Comparison of ENCODE assay signal across 8 cellular contexts in genomic region chr15:30173041-30173608, GRCh38. TPM values are rescaled to one million over a fixed set of nuclear protein-coding genes. Genes with fewer than 3 reads are reported as not detected.
DNase-seq lines count a peak whose midpoint lies in the region; ATAC-seq, FAIRE-seq and TF ChIP-seq lines count a peak whose summit lies in the region.
"Not testable (repeated sequence)": the region's sequence is repeated elsewhere in the genome, so short reads cannot be mapped to it uniquely, and the experiment has no call there.

No MANE protein-coding gene starts in this region.

- not testable (repeated sequence) for H3K9ac ChIP-seq in Karpas-422 (ENCODE audit: low read length)

- H3K4me1 ChIP-seq in Karpas-422 (ENCODE audit: low read length): not testable (repeated sequence)

- not testable (repeated sequence) for H3K9me2 ChIP-seq in Karpas-422 (replicated peaks; ENCODE audit: insufficient read depth, low read length)

- not testable (repeated sequence) for H4K20me1 ChIP-seq in Karpas-422 (ENCODE audit: insufficient read depth, low read depth, low read length)

- H3K27ac ChIP-seq in Karpas-422 (ENCODE audit: low read length): not testable (repeated sequence)

- peak; percentile 77 for FAIRE-seq in H54 (lab: Jason Lieb, UNC)

- peak; percentile 1 for DNase-seq in ELF-1 (ENCODE audit: low read depth, low spot score)
- not testable (repeated sequence) for DNase-seq in H54 (ENCODE audit: insufficient read length, low spot score); Right ventricle myocardium inferior (ENCODE audit: missing footprints); omental fat pad (ENCODE audit: low spot score)
- DNase-seq in Karpas-422: peak; percentile 37
- DNase-seq in activated CD4-positive, alpha-beta T cell treated with anti-CD3 and anti-CD28 coated beads, Interleukin-2, amount 10 ng/mL, durations not matched to agents 24 days and 14 days: peak; percentile 94
- DNase-seq in activated naive CD4-positive, alpha-beta T cell treated with anti-CD3 and anti-CD28 coated beads, Interleukin-2, amount 50 U/mL, for 72 hours (ENCODE audit: low spot score in 2 of 2): peak; percentile 66 to 92
- DNase-seq in stimulated activated CD8-positive, alpha-beta memory T cell treated with anti-CD3 and anti-CD28 coated beads, Interleukin-2, amount 100 ng/mL, for 1 hour (ENCODE audit: low read depth in 2 of 2): peak; percentile 24

- not testable (repeated sequence) for H3K36me3 Mint-ChIP-seq in activated CD4-positive, alpha-beta T cell treated with anti-CD3 and anti-CD28 coated beads, Interleukin-2, amount 10 ng/mL, durations not matched to agents 24 days and 14 days (ENCODE audit: low read depth); activated naive CD4-positive, alpha-beta T cell treated with anti-CD3 and anti-CD28 coated beads, Interleukin-2, amount 50 U/mL, for 72 hours

- H3K4me1 Mint-ChIP-seq in activated CD4-positive, alpha-beta T cell treated with anti-CD3 and anti-CD28 coated beads, Interleukin-2, amount 10 ng/mL, durations not matched to agents 24 days and 14 days: not testable (repeated sequence)

- TF ChIP-seq CTCF in omental fat pad (IDR thresholded peaks at IDR 0.05): not testable (repeated sequence)

- intact Hi-C loops in activated CD4-positive, alpha-beta T cell treated with anti-CD3 and anti-CD28 coated beads, Interleukin-2, amount 10 ng/mL, durations not matched to agents 24 days and 14 days (cut with micrococcal nuclease); Right ventricle myocardium inferior (cut with DNase I): not testable (repeated sequence)

- not testable (repeated sequence) for H2AFZ ChIP-seq in Karpas-422 (ENCODE audit: low read length)

- H3K9me3 Mint-ChIP-seq in activated CD4-positive, alpha-beta T cell treated with anti-CD3 and anti-CD28 coated beads, Interleukin-2, amount 10 ng/mL, durations not matched to agents 24 days and 14 days; activated naive CD4-positive, alpha-beta T cell treated with anti-CD3 and anti-CD28 coated beads, Interleukin-2, amount 50 U/mL, for 72 hours: not testable (repeated sequence)

- H3K27me3 Mint-ChIP-seq in activated CD4-positive, alpha-beta T cell treated with anti-CD3 and anti-CD28 coated beads, Interleukin-2, amount 10 ng/mL, durations not matched to agents 24 days and 14 days: not testable (repeated sequence)

- peak overlapping the region; percentile 36 for H3K27ac Mint-ChIP-seq in activated CD4-positive, alpha-beta T cell treated with anti-CD3 and anti-CD28 coated beads, Interleukin-2, amount 10 ng/mL, durations not matched to agents 24 days and 14 days
- not testable (repeated sequence) for H3K27ac Mint-ChIP-seq in activated naive CD4-positive, alpha-beta T cell treated with anti-CD3 and anti-CD28 coated beads, Interleukin-2, amount 50 U/mL, for 72 hours

- not testable (repeated sequence) for H3K4me2 ChIP-seq in Karpas-422 (ENCODE audit: low read depth, low read length, poor library complexity, severe bottlenecking)

- peak overlapping the region; percentile 13 for H3K4me3 Mint-ChIP-seq in activated CD4-positive, alpha-beta T cell treated with anti-CD3 and anti-CD28 coated beads, Interleukin-2, amount 10 ng/mL, durations not matched to agents 24 days and 14 days

- not testable (repeated sequence) for H3K36me3 ChIP-seq in Karpas-422 (ENCODE audit: insufficient read depth, low read length)

- peak; percentile 82 to 96 for ATAC-seq in activated naive CD4-positive, alpha-beta T cell treated with anti-CD3 and anti-CD28 coated beads, Interleukin-2, amount 50 U/mL, for 72 hours
- ATAC-seq in Right ventricle myocardium inferior: peak; percentile 53
- peak; percentile 55 for ATAC-seq in omental fat pad (ENCODE audit: low FRiP score)

- not testable (repeated sequence) for H3K4me3 ChIP-seq in Karpas-422 (ENCODE audit: low read length)

- not testable (repeated sequence) for H3K9me3 ChIP-seq in Karpas-422 (ENCODE audit: low read length)

- H3K27me3 ChIP-seq in Karpas-422 (ENCODE audit: low read length): not testable (repeated sequence)

- H3K79me2 ChIP-seq in Karpas-422 (ENCODE audit: low read length): not testable (repeated sequence)

- not testable (repeated sequence) for TF ChIP-seq POLR2A in H54 (IDR thresholded peaks at IDR 0.05; ENCODE audit: low read depth, low read length)

RNA-seq across cellular contexts. Expression of gene GOLGA8T, which starts 38.3 kb away (rescaled TPM):
- not detected in 2 replicates for total RNA-seq in Karpas-422 (2014; rRNA removed; shearing (Covaris generic); ENCODE audit: low replicate concordance)
- total RNA-seq in activated CD4-positive, alpha-beta T cell treated with anti-CD3 and anti-CD28 coated beads, Interleukin-2, amount 10 ng/mL, durations not matched to agents 24 days and 14 days: not detected in 2 replicates
- under 1 TPM; 0.14 to 0.49 TPM for total RNA-seq in activated naive CD4-positive, alpha-beta T cell treated with anti-CD3 and anti-CD28 coated beads, Interleukin-2, amount 50 U/mL, for 72 hours
- total RNA-seq in Right ventricle myocardium inferior (0.65 TPM), omental fat pad (1 to 10 TPM in 2 of 4 donors, not detected in 2; 1.2 to 2.1 TPM)
